Comparison of ENCODE assay signal across 1 cellular context in the genomic region with DNA sequence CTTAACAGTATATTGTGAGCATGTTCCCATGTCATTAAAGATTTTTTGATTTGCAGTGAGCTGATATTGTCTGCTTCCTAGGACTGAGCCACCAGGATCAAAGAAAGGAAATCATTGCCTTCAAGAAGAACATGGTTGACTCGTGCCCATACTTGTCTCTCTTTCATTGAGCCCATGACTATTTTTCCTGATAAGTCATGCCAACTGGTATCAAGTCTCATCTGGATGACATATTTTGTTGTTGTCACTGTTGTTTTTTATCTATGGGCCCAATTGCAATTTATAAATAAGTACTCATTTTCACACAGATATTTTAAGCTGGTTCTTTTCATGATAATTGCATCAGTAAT.
TF ChIP-seq lines count a peak whose summit lies in the region.

No MANE protein-coding gene starts in this region.

TF ChIP-seq in GM12878, 131 proteins besides CTCF, POLR2A, EP300 and RAD21:
- TF ChIP-seq, protein P1, sequence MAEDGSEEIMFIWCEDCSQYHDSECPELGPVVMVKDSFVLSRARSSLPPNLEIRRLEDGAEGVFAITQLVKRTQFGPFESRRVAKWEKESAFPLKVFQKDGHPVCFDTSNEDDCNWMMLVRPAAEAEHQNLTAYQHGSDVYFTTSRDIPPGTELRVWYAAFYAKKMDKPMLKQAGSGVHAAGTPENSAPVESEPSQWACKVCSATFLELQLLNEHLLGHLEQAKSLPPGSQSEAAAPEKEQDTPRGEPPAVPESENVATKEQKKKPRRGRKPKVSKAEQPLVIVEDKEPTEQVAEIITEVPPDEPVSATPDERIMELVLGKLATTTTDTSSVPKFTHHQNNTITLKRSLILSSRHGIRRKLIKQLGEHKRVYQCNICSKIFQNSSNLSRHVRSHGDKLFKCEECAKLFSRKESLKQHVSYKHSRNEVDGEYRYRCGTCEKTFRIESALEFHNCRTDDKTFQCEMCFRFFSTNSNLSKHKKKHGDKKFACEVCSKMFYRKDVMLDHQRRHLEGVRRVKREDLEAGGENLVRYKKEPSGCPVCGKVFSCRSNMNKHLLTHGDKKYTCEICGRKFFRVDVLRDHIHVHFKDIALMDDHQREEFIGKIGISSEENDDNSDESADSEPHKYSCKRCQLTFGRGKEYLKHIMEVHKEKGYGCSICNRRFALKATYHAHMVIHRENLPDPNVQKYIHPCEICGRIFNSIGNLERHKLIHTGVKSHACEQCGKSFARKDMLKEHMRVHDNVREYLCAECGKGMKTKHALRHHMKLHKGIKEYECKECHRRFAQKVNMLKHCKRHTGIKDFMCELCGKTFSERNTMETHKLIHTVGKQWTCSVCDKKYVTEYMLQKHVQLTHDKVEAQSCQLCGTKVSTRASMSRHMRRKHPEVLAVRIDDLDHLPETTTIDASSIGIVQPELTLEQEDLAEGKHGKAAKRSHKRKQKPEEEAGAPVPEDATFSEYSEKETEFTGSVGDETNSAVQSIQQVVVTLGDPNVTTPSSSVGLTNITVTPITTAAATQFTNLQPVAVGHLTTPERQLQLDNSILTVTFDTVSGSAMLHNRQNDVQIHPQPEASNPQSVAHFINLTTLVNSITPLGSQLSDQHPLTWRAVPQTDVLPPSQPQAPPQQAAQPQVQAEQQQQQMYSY (CRISPR knock-in tag; IDR thresholded peaks at IDR 0.05) = 0 out of 2 replicates have a peak, but pooled peaks have one; percentile 6
- TF ChIP-seq, protein P2, sequence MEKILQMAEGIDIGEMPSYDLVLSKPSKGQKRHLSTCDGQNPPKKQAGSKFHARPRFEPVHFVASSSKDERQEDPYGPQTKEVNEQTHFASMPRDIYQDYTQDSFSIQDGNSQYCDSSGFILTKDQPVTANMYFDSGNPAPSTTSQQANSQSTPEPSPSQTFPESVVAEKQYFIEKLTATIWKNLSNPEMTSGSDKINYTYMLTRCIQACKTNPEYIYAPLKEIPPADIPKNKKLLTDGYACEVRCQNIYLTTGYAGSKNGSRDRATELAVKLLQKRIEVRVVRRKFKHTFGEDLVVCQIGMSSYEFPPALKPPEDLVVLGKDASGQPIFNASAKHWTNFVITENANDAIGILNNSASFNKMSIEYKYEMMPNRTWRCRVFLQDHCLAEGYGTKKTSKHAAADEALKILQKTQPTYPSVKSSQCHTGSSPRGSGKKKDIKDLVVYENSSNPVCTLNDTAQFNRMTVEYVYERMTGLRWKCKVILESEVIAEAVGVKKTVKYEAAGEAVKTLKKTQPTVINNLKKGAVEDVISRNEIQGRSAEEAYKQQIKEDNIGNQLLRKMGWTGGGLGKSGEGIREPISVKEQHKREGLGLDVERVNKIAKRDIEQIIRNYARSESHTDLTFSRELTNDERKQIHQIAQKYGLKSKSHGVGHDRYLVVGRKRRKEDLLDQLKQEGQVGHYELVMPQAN (conservative IDR thresholded peaks at IDR 0.05) = no peak
- no peak for TF ChIP-seq NFXL1 (IDR thresholded peaks at IDR 0.05; ENCODE audit: borderline replicate concordance)
- TF ChIP-seq SRF (IDR thresholded peaks at IDR 0.05; ENCODE audit: low read depth in 2 of 2, low read length in 2 of 2) = no peak
- peak; percentile 54; the same call in 1 of the 2 replicates for TF ChIP-seq POLR2AphosphoS5 (IDR thresholded peaks at IDR 0.05; ENCODE audit: low read length)
- TF ChIP-seq, protein P3, sequence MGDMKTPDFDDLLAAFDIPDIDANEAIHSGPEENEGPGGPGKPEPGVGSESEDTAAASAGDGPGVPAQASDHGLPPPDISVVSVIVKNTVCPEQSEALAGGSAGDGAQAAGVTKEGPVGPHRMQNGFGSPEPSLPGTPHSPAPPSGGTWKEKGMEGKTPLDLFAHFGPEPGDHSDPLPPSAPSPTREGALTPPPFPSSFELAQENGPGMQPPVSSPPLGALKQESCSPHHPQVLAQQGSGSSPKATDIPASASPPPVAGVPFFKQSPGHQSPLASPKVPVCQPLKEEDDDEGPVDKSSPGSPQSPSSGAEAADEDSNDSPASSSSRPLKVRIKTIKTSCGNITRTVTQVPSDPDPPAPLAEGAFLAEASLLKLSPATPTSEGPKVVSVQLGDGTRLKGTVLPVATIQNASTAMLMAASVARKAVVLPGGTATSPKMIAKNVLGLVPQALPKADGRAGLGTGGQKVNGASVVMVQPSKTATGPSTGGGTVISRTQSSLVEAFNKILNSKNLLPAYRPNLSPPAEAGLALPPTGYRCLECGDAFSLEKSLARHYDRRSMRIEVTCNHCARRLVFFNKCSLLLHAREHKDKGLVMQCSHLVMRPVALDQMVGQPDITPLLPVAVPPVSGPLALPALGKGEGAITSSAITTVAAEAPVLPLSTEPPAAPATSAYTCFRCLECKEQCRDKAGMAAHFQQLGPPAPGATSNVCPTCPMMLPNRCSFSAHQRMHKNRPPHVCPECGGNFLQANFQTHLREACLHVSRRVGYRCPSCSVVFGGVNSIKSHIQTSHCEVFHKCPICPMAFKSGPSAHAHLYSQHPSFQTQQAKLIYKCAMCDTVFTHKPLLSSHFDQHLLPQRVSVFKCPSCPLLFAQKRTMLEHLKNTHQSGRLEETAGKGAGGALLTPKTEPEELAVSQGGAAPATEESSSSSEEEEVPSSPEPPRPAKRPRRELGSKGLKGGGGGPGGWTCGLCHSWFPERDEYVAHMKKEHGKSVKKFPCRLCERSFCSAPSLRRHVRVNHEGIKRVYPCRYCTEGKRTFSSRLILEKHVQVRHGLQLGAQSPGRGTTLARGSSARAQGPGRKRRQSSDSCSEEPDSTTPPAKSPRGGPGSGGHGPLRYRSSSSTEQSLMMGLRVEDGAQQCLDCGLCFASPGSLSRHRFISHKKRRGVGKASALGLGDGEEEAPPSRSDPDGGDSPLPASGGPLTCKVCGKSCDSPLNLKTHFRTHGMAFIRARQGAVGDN (IDR thresholded peaks at IDR 0.05) = 0 out of 2 replicates have a peak, but pooled peaks have one; percentile 6
- TF ChIP-seq SMARCA5 (IDR thresholded peaks at IDR 0.05) = 0 out of 2 replicates have a peak, but pooled peaks have one; percentile 2
- TF ChIP-seq, protein P4, sequence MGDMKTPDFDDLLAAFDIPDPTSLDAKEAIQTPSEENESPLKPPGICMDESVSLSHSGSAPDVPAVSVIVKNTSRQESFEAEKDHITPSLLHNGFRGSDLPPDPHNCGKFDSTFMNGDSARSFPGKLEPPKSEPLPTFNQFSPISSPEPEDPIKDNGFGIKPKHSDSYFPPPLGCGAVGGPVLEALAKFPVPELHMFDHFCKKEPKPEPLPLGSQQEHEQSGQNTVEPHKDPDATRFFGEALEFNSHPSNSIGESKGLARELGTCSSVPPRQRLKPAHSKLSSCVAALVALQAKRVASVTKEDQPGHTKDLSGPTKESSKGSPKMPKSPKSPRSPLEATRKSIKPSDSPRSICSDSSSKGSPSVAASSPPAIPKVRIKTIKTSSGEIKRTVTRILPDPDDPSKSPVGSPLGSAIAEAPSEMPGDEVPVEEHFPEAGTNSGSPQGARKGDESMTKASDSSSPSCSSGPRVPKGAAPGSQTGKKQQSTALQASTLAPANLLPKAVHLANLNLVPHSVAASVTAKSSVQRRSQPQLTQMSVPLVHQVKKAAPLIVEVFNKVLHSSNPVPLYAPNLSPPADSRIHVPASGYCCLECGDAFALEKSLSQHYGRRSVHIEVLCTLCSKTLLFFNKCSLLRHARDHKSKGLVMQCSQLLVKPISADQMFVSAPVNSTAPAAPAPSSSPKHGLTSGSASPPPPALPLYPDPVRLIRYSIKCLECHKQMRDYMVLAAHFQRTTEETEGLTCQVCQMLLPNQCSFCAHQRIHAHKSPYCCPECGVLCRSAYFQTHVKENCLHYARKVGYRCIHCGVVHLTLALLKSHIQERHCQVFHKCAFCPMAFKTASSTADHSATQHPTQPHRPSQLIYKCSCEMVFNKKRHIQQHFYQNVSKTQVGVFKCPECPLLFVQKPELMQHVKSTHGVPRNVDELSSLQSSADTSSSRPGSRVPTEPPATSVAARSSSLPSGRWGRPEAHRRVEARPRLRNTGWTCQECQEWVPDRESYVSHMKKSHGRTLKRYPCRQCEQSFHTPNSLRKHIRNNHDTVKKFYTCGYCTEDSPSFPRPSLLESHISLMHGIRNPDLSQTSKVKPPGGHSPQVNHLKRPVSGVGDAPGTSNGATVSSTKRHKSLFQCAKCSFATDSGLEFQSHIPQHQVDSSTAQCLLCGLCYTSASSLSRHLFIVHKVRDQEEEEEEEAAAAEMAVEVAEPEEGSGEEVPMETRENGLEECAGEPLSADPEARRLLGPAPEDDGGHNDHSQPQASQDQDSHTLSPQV (IDR thresholded peaks at IDR 0.05) = peak; percentile 63; the same call in 1 of the 2 replicates
- TF ChIP-seq MEF2B (IDR thresholded peaks at IDR 0.05; ENCODE audit: partially characterized antibody, poor library complexity, severe bottlenecking) = no peak
